In the genomic region with DNA sequence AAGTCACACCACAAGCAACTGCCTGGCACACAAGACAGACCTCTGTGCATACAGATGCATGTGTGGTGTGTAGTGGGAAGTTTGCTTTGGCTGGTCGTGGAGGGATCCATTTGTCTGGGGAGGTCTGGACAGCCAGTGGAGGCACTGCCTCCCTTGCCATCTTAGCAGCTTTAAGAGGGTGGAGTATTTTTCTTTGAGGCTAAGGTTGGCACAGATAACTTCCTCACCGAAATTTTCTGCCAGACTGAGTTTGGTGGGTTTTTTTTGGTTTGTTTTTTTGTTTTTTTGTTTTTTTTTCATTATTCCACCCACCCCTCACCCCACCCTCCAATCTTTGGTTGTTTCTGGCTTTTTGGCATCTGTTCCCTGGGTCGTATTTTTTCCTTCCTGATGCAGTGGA, we compare ENCODE assay signal across 18 cellular contexts.
"Had no signal": no experiment of that assay in that cellular context is flagged by ENCODE, and none has a peak within 500 bp of the region (broad histone marks: within the 10 kb centered on the region; RNA-seq: fewer than 3 reads in every experiment).

No MANE protein-coding gene starts in this region.

- H3K9me3 Mint-ChIP-seq: effector memory CD8-positive, alpha-beta T cell; naive thymus-derived CD8-positive, alpha-beta T cell; neural progenitor cell; stimulated activated memory B cell treated with anti-CD40 and anti-IgM and Interleukin-4, amounts not matched to agents 10 μg/mL and 1 μg/mL and 100 μg/mL, for 72 hours; stimulated activated naive CD8-positive, alpha-beta T cell treated with anti-CD3 and anti-CD28 coated beads, Interleukin-15, Interleukin-2, amounts not matched to agents 100 ng/mL and 50 ng/mL, for 24 hours had no signal

- H3K27ac ChIP-seq: heart right ventricle, neural progenitor cell, parathyroid adenoma, prostate gland, right lobe of liver, spleen, transverse colon had no signal

- H3K4me1 ChIP-seq: prostate gland had no signal

- H3K9me3 ChIP-seq: heart right ventricle, mucosa of descending colon, prostate gland, right lobe of liver, spleen, transverse colon had no signal

- DNase-seq: effector memory CD8-positive, alpha-beta T cell; heart right ventricle; hypothalamus; kidney glomerular epithelial cell; mucosa of descending colon; naive thymus-derived CD8-positive, alpha-beta T cell; occipital lobe; right lobe of liver; spleen; stimulated activated CD4-positive, alpha-beta T cell treated with anti-CD3 and anti-CD28 coated beads, Interleukin-15, amount 100 ng/mL, for 24 hours; stimulated activated CD4-positive, alpha-beta T cell treated with anti-CD3 and anti-CD28 coated beads, Interleukin-1b, Interleukin-23, amount 100 ng/mL, for 48 hours; stimulated activated CD4-positive, alpha-beta T cell treated with anti-CD3 and anti-CD28 coated beads, Interleukin-4, amount 100 ng/mL, for 24 hours; transverse colon had no signal

- H3K4me3 ChIP-seq: heart right ventricle, mucosa of descending colon, neural progenitor cell, prostate gland, right lobe of liver, spleen, transverse colon had no signal

- H3K27me3 ChIP-seq: heart right ventricle, neural progenitor cell, right lobe of liver, spleen, transverse colon had no signal

- H3K27me3 Mint-ChIP-seq: stimulated activated memory B cell treated with anti-CD40 and anti-IgM and Interleukin-4, amounts not matched to agents 10 μg/mL and 1 μg/mL and 100 μg/mL, for 72 hours had no signal

- ATAC-seq: effector memory CD8-positive, alpha-beta T cell; heart right ventricle; mucosa of descending colon; naive thymus-derived CD8-positive, alpha-beta T cell; right lobe of liver; stimulated activated memory B cell treated with anti-CD40 and anti-IgM and Interleukin-4, amounts not matched to agents 10 μg/mL and 1 μg/mL and 100 μg/mL, for 72 hours had no signal

- H3K9ac ChIP-seq: neural progenitor cell, parathyroid adenoma had no signal

- H3K4me3 Mint-ChIP-seq: effector memory CD8-positive, alpha-beta T cell; naive thymus-derived CD8-positive, alpha-beta T cell; neural progenitor cell; stimulated activated memory B cell treated with anti-CD40 and anti-IgM and Interleukin-4, amounts not matched to agents 10 μg/mL and 1 μg/mL and 100 μg/mL, for 72 hours; stimulated activated naive CD8-positive, alpha-beta T cell treated with anti-CD3 and anti-CD28 coated beads, Interleukin-15, Interleukin-2, amounts not matched to agents 100 ng/mL and 50 ng/mL, for 24 hours had no signal

- H3K27ac Mint-ChIP-seq: effector memory CD8-positive, alpha-beta T cell; naive thymus-derived CD8-positive, alpha-beta T cell; neural progenitor cell; stimulated activated memory B cell treated with anti-CD40 and anti-IgM and Interleukin-4, amounts not matched to agents 10 μg/mL and 1 μg/mL and 100 μg/mL, for 72 hours; stimulated activated naive CD8-positive, alpha-beta T cell treated with anti-CD3 and anti-CD28 coated beads, Interleukin-15, Interleukin-2, amounts not matched to agents 100 ng/mL and 50 ng/mL, for 24 hours had no signal

- H3K36me3 ChIP-seq: heart right ventricle, neural progenitor cell, prostate gland, right lobe of liver, spleen, transverse colon had no signal

- H3K36me3 Mint-ChIP-seq: naive thymus-derived CD8-positive, alpha-beta T cell; neural progenitor cell; stimulated activated memory B cell treated with anti-CD40 and anti-IgM and Interleukin-4, amounts not matched to agents 10 μg/mL and 1 μg/mL and 100 μg/mL, for 72 hours had no signal

- H3K4me2 ChIP-seq: neural progenitor cell had no signal

- H3K79me2 ChIP-seq: parathyroid adenoma had no signal

- H2AFZ ChIP-seq: neural progenitor cell, parathyroid adenoma had no signal

- H3K4me1 Mint-ChIP-seq: stimulated activated memory B cell treated with anti-CD40 and anti-IgM and Interleukin-4, amounts not matched to agents 10 μg/mL and 1 μg/mL and 100 μg/mL, for 72 hours had no signal
